ENCODE assay signal across 21 cellular contexts in the genomic region with DNA sequence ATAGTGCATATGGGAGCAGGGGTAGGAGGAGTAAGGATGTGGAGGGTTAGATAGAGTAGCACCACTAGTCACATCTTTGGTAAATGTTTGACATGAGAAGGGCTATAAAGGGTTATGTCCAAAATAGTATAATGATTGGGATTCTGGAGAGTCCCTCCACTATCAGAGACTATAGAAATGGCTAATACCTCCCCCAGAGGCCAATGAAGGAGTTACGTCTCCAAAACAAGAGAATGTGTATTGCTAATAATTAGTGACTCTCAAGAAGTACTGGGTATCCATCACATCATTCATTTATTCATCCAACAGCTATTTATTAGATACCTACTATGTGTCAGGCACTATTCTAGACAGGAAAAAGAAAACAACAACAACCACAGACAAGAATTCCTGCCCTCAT.
DNase-seq lines count a peak whose midpoint lies in the region; ATAC-seq, FAIRE-seq and TF ChIP-seq lines count a peak whose summit lies in the region.
"Had no signal": no experiment of that assay in that cellular context is flagged by ENCODE, and none has a peak within 500 bp of the region (broad histone marks: within the 10 kb centered on the region; RNA-seq: fewer than 3 reads in every experiment).

No MANE protein-coding gene starts in this region.

- H3K79me2 ChIP-seq in HepG2 (ENCODE audit: insufficient read depth, low read length) (no peaks in the 10 kb centered on the region), PC-9 (ENCODE audit: low read depth) (no peaks in the 10 kb centered on the region)

- WGBS in HepG2 (ENCODE audit: low lambda C conversion rate), result 23% methylated on average over 1 of the region's 1 CpG
- 92% methylated on average over 1 of the region's 1 CpG for WGBS in right lobe of liver (ENCODE audit: insufficient coverage, low coverage, low lambda C conversion rate, missing lambda C conversion rate)

- no peak for TF ChIP-seq EP300 in HepG2 (IDR thresholded peaks at IDR 0.05; ENCODE audit: low read depth in 2 of 2, low read length in 2 of 2)
- no peak for TF ChIP-seq EP300 in HepG2 (CRISPR knock-in tag; IDR thresholded peaks at IDR 0.05; ENCODE audit: borderline replicate concordance)

- H3K4me1 ChIP-seq in HepG2 (ENCODE audit: insufficient read depth, low read length) (peaks cover 3% of the 10 kb centered on the region), right lobe of liver (peaks cover 0 to under 1% (median under 1%) of the 10 kb centered on the region in 4 donors), PC-9 (replicated peaks; ENCODE audit: insufficient read depth) (no peaks in the 10 kb centered on the region)
- H3K4me1 ChIP-seq: body of pancreas, gastrocnemius medialis, suprapubic skin, vagina had no signal

- DNase-seq in HepG2 (ENCODE audit: low spot score) (peak; percentile 3), right lobe of liver (no peak), PC-9 (no peak), fibroblast of pulmonary artery (ENCODE audit: low read depth) (no peak), dermis blood vessel endothelial cell (no peak), GDM1 (lab: John Stamatoyannopoulos, UW) (no peak), occipital lobe (lab: John Stamatoyannopoulos, UW) (no peak)
- DNase-seq: activated CD4-positive, alpha-beta T cell treated with anti-CD3 and anti-CD28 coated beads for 1 hour; activated naive CD8-positive, alpha-beta T cell treated with anti-CD3 and anti-CD28 coated beads for 36 hours; body of pancreas; CD4-positive, CD25-positive, alpha-beta regulatory T cell; gastrocnemius medialis; NCI-H1930; NK-92 treated with Interleukin-12 subunit alpha and Interleukin-12 subunit beta, amount 100 ng/mL, for 24 hours; RPMI8226; SW 1271 had no signal

- H3K27ac ChIP-seq in HepG2 (ENCODE audit: extremely low read length, insufficient read depth, low read length) (no peak overlapping the region), right lobe of liver (no peak overlapping the region), PC-9 (no peak overlapping the region)
- H3K27ac ChIP-seq: body of pancreas, gastrocnemius medialis, neutrophil, suprapubic skin, vagina had no signal

- no peak for TF ChIP-seq POLR2A in HepG2 (IDR thresholded peaks at IDR 0.05; ENCODE audit: insufficient read depth in 1 of 2, low read depth in 2 of 2, low read length in 2 of 2)
- no peak for TF ChIP-seq POLR2A in right lobe of liver (IDR thresholded peaks at IDR 0.05)

- intact Hi-C loops in HepG2 (cut with micrococcal nuclease; ENCODE audit: unreplicated experiment) (no loop called here), right lobe of liver (cut with DNase I) (no loop called here), PC-9 (cut with micrococcal nuclease; ENCODE audit: unreplicated experiment) (no loop called here)

- no peaks in the 10 kb centered on the region for H3K9me3 ChIP-seq in HepG2 (ENCODE audit: low read length)
- no peaks in the 10 kb centered on the region for H3K9me3 ChIP-seq in right lobe of liver
- H3K9me3 ChIP-seq in PC-9 (ENCODE audit: insufficient read depth, low read depth), result no peaks in the 10 kb centered on the region
- H3K9me3 ChIP-seq: body of pancreas, gastrocnemius medialis, neutrophil, suprapubic skin, vagina had no signal

- TF ChIP-seq RAD21 in HepG2 (CRISPR knock-in tag; IDR thresholded peaks at IDR 0.05), result no peak

- H4K20me1 ChIP-seq in HepG2 (ENCODE audit: insufficient read depth, low read length) (no peaks in the 10 kb centered on the region), PC-9 (ENCODE audit: insufficient read depth) (no peaks in the 10 kb centered on the region)

- no peak for TF ChIP-seq CTCF in HepG2 (CRISPR knock-in tag; IDR thresholded peaks at IDR 0.05)
- TF ChIP-seq CTCF in right lobe of liver (IDR thresholded peaks at IDR 0.05), result no peak
- TF ChIP-seq CTCF in PC-9 (conservative IDR thresholded peaks at IDR 0.05), result 0 out of 2 replicates have a peak, but pooled peaks have one; percentile 34
- peak; percentile 18 for TF ChIP-seq CTCF in fibroblast of pulmonary artery (IDR thresholded peaks at IDR 0.05; ENCODE audit: low read length, missing control alignments)

- POLR2A ChIA-PET in HepG2 (lab: Yijun Ruan, JAX) (no interaction called here), PC-9 (lab: Charles Lee; ENCODE audit: unreplicated experiment) (no interaction called here)

- CTCF ChIA-PET in HepG2 (lab: Yijun Ruan, JAX; ENCODE audit: low intra/inter-chr PET ratio, low total read pairs), result interaction anchor here (1.4 kb wide), 1 partner anchor 34 kb away, joined by 4 read pairs; no protein-coding TSS in a partner anchor
- CTCF ChIA-PET in PC-9 (lab: Charles Lee), result no interaction called here

- H3K27me3 ChIP-seq in HepG2 (ENCODE audit: control insufficient read depth in 1 of 2, insufficient read depth in 2 of 2, low read length in 2 of 2) (peaks cover 2 to 17% of the 10 kb centered on the region in 2 experiments; a peak in 4 of 5 replicates), right lobe of liver (no peaks in the 10 kb centered on the region), PC-9 (ENCODE audit: insufficient read depth, low read depth) (peaks cover 54% of the 10 kb centered on the region)
- H3K27me3 ChIP-seq: body of pancreas, gastrocnemius medialis, neutrophil, suprapubic skin, vagina had no signal

- H2AFZ ChIP-seq in HepG2 (ENCODE audit: low read length) (no peak overlapping the region), PC-9 (no peak overlapping the region)

- 0 out of 3 replicates have a peak, but pooled peaks have one; percentile 28 for ATAC-seq in HepG2
- ATAC-seq in right lobe of liver, result no peak
- no peak for ATAC-seq in GM18502 (IDR thresholded peaks at IDR 0.05; ENCODE audit: poor library complexity, unreplicated experiment)
- ATAC-seq: body of pancreas, gastrocnemius medialis, left lobe of liver had no signal

- H3F3A ChIP-seq in PC-9 (ENCODE audit: insufficient read depth, low read depth), result no peaks in the 10 kb centered on the region

- H3K4me2 ChIP-seq in HepG2 (ENCODE audit: low read depth, low read length) (no peak overlapping the region), PC-9 (no peak overlapping the region)

- no peak overlapping the region for H3K4me3 ChIP-seq in HepG2 (replicated peaks in 1 of 3; ENCODE audit: insufficient read depth in 1 of 3, low read depth in 2 of 3, low read length in 3 of 3)
- no peak overlapping the region for H3K4me3 ChIP-seq in right lobe of liver
- no peak overlapping the region for H3K4me3 ChIP-seq in PC-9
- no peak overlapping the region for H3K4me3 ChIP-seq in fibroblast of pulmonary artery (replicated peaks; ENCODE audit: low read depth, low read length)
- H3K4me3 ChIP-seq: body of pancreas, gastrocnemius medialis, suprapubic skin, vagina had no signal

- no TSS peak for BruUV-seq in HepG2 (replicated peaks; lab: Mats Ljungman, UMichigan)
- BruUV-seq in PC-9 (replicated peaks; lab: Mats Ljungman, UMichigan), result no TSS peak

- H3K36me3 ChIP-seq in HepG2 (replicated peaks in 1 of 2; ENCODE audit: control insufficient read depth in 1 of 2, insufficient read depth in 2 of 2, low read length in 2 of 2) (no peaks in the 10 kb centered on the region), right lobe of liver (no peaks in the 10 kb centered on the region), PC-9 (ENCODE audit: low read depth) (no peaks in the 10 kb centered on the region)
- H3K36me3 ChIP-seq: gastrocnemius medialis, neutrophil, suprapubic skin, vagina had no signal

- no peaks in the 10 kb centered on the region for H3K9me2 ChIP-seq in PC-9 (ENCODE audit: insufficient read depth)

- in situ Hi-C loops in HepG2 (cut with HindIII; ENCODE audit: extremely low pct_ligation_motif_present, low pct_unique_long_range_greater_than_20kb), result no loop called here

- no peak for FAIRE-seq in HepG2 (lab: Jason Lieb, UNC)

- no peak overlapping the region for H3K9ac ChIP-seq in HepG2 (ENCODE audit: insufficient read depth, low read depth, low read length)

TF ChIP-seq in HepG2, 621 proteins besides CTCF, POLR2A, EP300 and RAD21:
- no peak for TF ChIP-seq ZNF264 (CRISPR knock-in tag; IDR thresholded peaks at IDR 0.05)
- no peak for TF ChIP-seq HOXA7 (CRISPR knock-in tag; IDR thresholded peaks at IDR 0.05)
- TF ChIP-seq SP2 (CRISPR knock-in tag; IDR thresholded peaks at IDR 0.05), result no peak
- TF ChIP-seq, protein P1, sequence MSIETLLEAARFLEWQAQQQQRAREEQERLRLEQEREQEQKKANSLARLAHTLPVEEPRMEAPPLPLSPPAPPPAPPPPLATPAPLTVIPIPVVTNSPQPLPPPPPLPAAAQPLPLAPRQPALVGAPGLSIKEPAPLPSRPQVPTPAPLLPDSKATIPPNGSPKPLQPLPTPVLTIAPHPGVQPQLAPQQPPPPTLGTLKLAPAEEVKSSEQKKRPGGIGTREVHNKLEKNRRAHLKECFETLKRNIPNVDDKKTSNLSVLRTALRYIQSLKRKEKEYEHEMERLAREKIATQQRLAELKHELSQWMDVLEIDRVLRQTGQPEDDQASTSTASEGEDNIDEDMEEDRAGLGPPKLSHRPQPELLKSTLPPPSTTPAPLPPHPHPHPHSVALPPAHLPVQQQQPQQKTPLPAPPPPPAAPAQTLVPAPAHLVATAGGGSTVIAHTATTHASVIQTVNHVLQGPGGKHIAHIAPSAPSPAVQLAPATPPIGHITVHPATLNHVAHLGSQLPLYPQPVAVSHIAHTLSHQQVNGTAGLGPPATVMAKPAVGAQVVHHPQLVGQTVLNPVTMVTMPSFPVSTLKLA (IDR thresholded peaks at IDR 0.05), result no peak
- TF ChIP-seq, protein P2, sequence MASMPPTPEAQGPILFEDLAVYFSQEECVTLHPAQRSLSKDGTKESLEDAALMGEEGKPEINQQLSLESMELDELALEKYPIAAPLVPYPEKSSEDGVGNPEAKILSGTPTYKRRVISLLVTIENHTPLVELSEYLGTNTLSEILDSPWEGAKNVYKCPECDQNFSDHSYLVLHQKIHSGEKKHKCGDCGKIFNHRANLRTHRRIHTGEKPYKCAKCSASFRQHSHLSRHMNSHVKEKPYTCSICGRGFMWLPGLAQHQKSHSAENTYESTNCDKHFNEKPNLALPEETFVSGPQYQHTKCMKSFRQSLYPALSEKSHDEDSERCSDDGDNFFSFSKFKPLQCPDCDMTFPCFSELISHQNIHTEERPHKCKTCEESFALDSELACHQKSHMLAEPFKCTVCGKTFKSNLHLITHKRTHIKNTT (CRISPR knock-in tag; IDR thresholded peaks at IDR 0.05), result no peak
- TF ChIP-seq FOXK1 (CRISPR knock-in tag; IDR thresholded peaks at IDR 0.05; ENCODE audit: borderline replicate concordance, low read depth), result no peak
- TF ChIP-seq ZFX (CRISPR knock-in tag; IDR thresholded peaks at IDR 0.05; ENCODE audit: low read depth), result no peak
- TF ChIP-seq POLR2G (IDR thresholded peaks at IDR 0.05; ENCODE audit: low read depth, low read length), result no peak

Comparison
In these comparisons a context has a peak if more than half of its experiments do, and no peak if none do; other contexts are left out.
1. CTCF ChIP-seq: peak in PC-9 (single experiment) and fibroblast of pulmonary artery (single experiment); none in HepG2 (single experiment) and right lobe of liver (0 of 4).